7 cellular contexts compared by ENCODE assay signal in the genomic region with DNA sequence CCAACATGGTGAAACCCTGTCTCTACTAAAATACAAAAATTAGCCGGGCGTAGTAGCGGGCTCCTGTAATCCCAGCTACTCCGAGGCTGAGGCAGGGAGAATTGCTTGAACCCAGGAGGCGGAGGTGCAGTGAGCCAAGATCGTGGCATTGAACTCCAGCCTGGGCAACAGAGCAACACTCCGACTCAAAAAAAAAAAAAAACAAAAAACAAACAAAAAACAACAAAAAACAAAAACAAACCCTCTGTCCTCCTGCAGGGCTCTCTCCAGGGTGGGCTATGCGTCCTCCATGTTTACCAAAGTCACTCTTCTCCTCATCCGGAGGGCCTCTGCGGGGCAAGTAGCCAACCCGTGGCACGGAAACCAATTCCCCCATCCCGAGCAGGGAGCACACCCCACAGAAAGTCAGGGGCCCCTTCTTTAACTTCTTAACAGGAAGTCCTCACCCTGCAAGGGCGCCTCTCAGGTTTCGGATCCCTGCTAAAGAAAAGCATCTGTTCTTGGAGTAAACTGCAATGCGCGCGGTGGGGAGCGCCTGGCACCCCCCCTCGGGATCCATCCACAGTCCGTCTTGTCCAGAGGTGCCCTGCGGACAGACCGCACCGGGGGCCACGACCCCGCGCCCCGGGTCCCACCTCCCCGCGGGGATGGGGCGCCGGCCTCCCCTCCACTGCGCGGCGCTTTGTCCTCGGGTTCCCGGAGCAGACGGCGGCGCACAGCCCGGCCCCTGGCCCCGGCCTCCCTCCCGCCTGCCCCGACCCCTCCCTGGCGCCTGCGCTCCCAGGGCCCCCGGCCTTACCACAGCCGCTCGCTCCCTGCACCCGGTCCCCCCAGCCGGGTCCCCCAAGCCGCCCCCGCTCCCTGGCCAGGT. TPM values are rescaled to one million over a fixed set of nuclear protein-coding genes. Genes with fewer than 3 reads are reported as not detected.
A peak's percentile ranks its signal among the peaks of the same experiment; 100 is the strongest.
DNase-seq lines count a peak whose midpoint lies in the region; ATAC-seq and TF ChIP-seq lines count a peak whose summit lies in the region.

No MANE protein-coding gene starts in this region.

- peak overlapping the region; percentile 64 for H3K27ac ChIP-seq in HUES48 (ENCODE audit: low read depth, low read length)
- H3K27ac ChIP-seq in liver (ENCODE audit: low read depth in 1 of 2, low read length in 2 of 2), result peak overlapping the region; percentile 88 to 89

- H3K4me1 ChIP-seq in HUES48 (ENCODE audit: control insufficient read depth, insufficient read depth, low read length) (peaks cover 27% of the 10 kb centered on the region), liver (ENCODE audit: control insufficient read depth in 4 of 4, insufficient read depth in 4 of 4, low read length in 3 of 4) (peaks cover 15 to 77% (median 57%) of the 10 kb centered on the region in 4 donors)

- TF ChIP-seq CTCF in WI38 (IDR thresholded peaks at IDR 0.05; ENCODE audit: low read depth, low read length) (no peak), liver (IDR thresholded peaks at IDR 0.05; ENCODE audit: low read depth, low read length, missing input control) (no peak)

- peak; percentile 35 for ATAC-seq in GM19025 (IDR thresholded peaks at IDR 0.05; ENCODE audit: low read depth, unreplicated experiment)

- whole genome bisulfite sequencing in liver, result 2% methylated on average over 53 of the region's 53 CpGs

- H3K9ac ChIP-seq in HUES48 (ENCODE audit: low read depth, low read length) (no peak overlapping the region; the same call in 1 of the 2 replicates), liver (ENCODE audit: low read depth in 1 of 2, low read length in 2 of 2) (peak overlapping the region; percentile 57 to 66)

- H3K27me3 ChIP-seq in HUES48 (ENCODE audit: control insufficient read depth, insufficient read depth, low read length) (no peaks in the 10 kb centered on the region), liver (ENCODE audit: control insufficient read depth in 4 of 4, insufficient read depth in 4 of 4, low read length in 3 of 4) (no peaks in the 10 kb centered on the region)

- peaks cover 10% of the 10 kb centered on the region for H3K36me3 ChIP-seq in HUES48 (ENCODE audit: control insufficient read depth, insufficient read depth, low read length)
- H3K36me3 ChIP-seq in liver (ENCODE audit: control insufficient read depth in 4 of 4, insufficient read depth in 3 of 4, low read depth in 1 of 4, low read length in 3 of 4), result no peaks in the 10 kb centered on the region

- no peaks in the 10 kb centered on the region for H3K9me3 ChIP-seq in HUES48 (ENCODE audit: control insufficient read depth, insufficient read depth, low read length)
- H3K9me3 ChIP-seq in liver (ENCODE audit: control insufficient read depth in 4 of 4, low read length in 3 of 4), result no peaks in the 10 kb centered on the region

- DNase-seq in dedifferentiated amniotic fluid mesenchymal stem cell (ENCODE audit: extremely low spot score), result peak; percentile 35
- peak; percentile 14 to 57 (median 44) for DNase-seq in stimulated activated naive CD4-positive, alpha-beta T cell (lab: John Stamatoyannopoulos, UW)
- DNase-seq in NCI-H345 (lab: John Stamatoyannopoulos, UW), result no peak

- no peak for TF ChIP-seq RAD21 in liver (IDR thresholded peaks at IDR 0.05)

- H3K4me3 ChIP-seq in HUES48 (ENCODE audit: low read depth, low read length) (peak overlapping the region; percentile 70), WI38 (ENCODE audit: low read depth, low read length) (peak overlapping the region; percentile 80), liver (ENCODE audit: low read depth in 1 of 3, low read length in 3 of 3) (peak overlapping the region; percentile 54 to 90 (median 78))

TF ChIP-seq in liver, 16 proteins besides CTCF, POLR2A, EP300 and RAD21:
- TF ChIP-seq, protein P1, sequence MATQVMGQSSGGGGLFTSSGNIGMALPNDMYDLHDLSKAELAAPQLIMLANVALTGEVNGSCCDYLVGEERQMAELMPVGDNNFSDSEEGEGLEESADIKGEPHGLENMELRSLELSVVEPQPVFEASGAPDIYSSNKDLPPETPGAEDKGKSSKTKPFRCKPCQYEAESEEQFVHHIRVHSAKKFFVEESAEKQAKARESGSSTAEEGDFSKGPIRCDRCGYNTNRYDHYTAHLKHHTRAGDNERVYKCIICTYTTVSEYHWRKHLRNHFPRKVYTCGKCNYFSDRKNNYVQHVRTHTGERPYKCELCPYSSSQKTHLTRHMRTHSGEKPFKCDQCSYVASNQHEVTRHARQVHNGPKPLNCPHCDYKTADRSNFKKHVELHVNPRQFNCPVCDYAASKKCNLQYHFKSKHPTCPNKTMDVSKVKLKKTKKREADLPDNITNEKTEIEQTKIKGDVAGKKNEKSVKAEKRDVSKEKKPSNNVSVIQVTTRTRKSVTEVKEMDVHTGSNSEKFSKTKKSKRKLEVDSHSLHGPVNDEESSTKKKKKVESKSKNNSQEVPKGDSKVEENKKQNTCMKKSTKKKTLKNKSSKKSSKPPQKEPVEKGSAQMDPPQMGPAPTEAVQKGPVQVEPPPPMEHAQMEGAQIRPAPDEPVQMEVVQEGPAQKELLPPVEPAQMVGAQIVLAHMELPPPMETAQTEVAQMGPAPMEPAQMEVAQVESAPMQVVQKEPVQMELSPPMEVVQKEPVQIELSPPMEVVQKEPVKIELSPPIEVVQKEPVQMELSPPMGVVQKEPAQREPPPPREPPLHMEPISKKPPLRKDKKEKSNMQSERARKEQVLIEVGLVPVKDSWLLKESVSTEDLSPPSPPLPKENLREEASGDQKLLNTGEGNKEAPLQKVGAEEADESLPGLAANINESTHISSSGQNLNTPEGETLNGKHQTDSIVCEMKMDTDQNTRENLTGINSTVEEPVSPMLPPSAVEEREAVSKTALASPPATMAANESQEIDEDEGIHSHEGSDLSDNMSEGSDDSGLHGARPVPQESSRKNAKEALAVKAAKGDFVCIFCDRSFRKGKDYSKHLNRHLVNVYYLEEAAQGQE (IDR thresholded peaks at IDR 0.05), result no peak
- peak in 1 of 2 donors; percentile 17 for TF ChIP-seq HNF4A (conservative IDR thresholded peaks at IDR 0.05)
- peak in 1 of 2 donors; percentile 16 for TF ChIP-seq RXRA (IDR thresholded peaks at IDR 0.05)

RNA-seq across cellular contexts. Expression of gene CERK, which starts 0.7 kb away (rescaled TPM):
- total RNA-seq in liver, result 10 to 100 TPM in 1 of 2 donors, 1 to 10 TPM in 1; 9.6 to 24.3 TPM
- 10 to 100 TPM in 1 of 2 donors, 1 to 10 TPM in 1; 7.9 to 10.7 TPM for polyA plus RNA-seq in liver

RNA-seq across cellular contexts. Expression of gene TBC1D22A, which starts 25.1 kb away (rescaled TPM):
- total RNA-seq in liver, result 10 to 100 TPM in 1 of 2 donors, 1 to 10 TPM in 1; 8.3 to 12.4 TPM
- 1 to 10 TPM; 4.1 to 8.5 TPM for polyA plus RNA-seq in liver
